Comparison of ENCODE assay signal across 8 cellular contexts in the genomic region with DNA sequence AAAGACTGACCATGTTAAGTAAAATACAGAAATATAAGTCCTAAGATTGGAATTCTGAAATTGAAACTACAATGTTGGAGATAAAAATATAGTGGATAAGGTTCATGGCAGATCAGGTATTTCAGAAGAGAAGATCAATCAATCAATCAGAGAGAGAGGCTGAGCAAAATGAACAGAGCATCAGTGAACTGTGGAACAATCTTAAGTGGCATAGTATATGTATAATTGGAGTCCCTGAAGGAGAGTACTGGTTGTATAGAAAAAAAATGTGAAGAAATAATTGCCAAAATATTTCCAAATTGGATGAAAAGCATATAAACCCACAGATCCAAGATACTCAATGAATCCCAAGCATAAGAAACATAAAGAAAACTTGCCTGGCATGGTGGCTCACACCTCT. TPM values are rescaled to one million over a fixed set of nuclear protein-coding genes. Genes with fewer than 3 reads are reported as not detected.
"Had no signal": no experiment of that assay in that cellular context is flagged by ENCODE, and none has a peak within 500 bp of the region (broad histone marks: within the 10 kb centered on the region; RNA-seq: fewer than 3 reads in every experiment).

No MANE protein-coding gene starts in this region.

- FAIRE-seq: HepG2, HTR-8/SVneo, K562 had no signal

- ATAC-seq: HepG2, K562 had no signal

- DNase-seq: IMR-90, KBM-7, KG1 had no signal

- H3K27ac ChIP-seq: HL-60 had no signal

- H3K4me3 ChIP-seq: K562 had no signal

RNA-seq across cellular contexts. Expression of gene ASB18, which starts 35.0 kb away (rescaled TPM):
- polyA plus RNA-seq: HepG2, IgD-negative memory B cell, IMR-90, K562 had no signal
